15 cellular contexts compared by ENCODE assay signal in genomic region chr3:52721742-52722033, GRCh38. TPM values are rescaled to one million over a fixed set of nuclear protein-coding genes. Genes with fewer than 3 reads are reported as not detected.
DNase-seq lines count a peak whose midpoint lies in the region; ATAC-seq, FAIRE-seq and TF ChIP-seq lines count a peak whose summit lies in the region.
"Had no signal": no experiment of that assay in that cellular context is flagged by ENCODE, and none has a peak within 500 bp of the region (broad histone marks: within the 10 kb centered on the region; RNA-seq: fewer than 3 reads in every experiment).

No MANE protein-coding gene starts in this region.

- no peak for ATAC-seq in GM21737 (IDR thresholded peaks at IDR 0.05; ENCODE audit: unreplicated experiment)
- ATAC-seq: SK-N-SH treated with all-trans-retinoic acid at 6 μM for 48 hours had no signal

- H3K36me3 Mint-ChIP-seq in CD14-positive monocyte, result peaks cover 13 to 38% of the 10 kb centered on the region in 2 donors
- peaks cover 13% of the 10 kb centered on the region for H3K36me3 Mint-ChIP-seq in chondrocyte (ENCODE audit: low read depth)

- peak overlapping the region; percentile 78 to 91 (median 88) for H3K27ac Mint-ChIP-seq in CD14-positive monocyte
- no peak overlapping the region for H3K27ac Mint-ChIP-seq in chondrocyte (ENCODE audit: unreplicated experiment)

- H3K4me3 ChIP-seq in epithelial cell of esophagus (ENCODE audit: low read length), result no peak overlapping the region
- no peak overlapping the region for H3K4me3 ChIP-seq in HAP-1
- H3K4me3 ChIP-seq: gastroesophageal sphincter, testis had no signal

- H3K4me1 ChIP-seq in HAP-1, result no peaks in the 10 kb centered on the region
- H3K4me1 ChIP-seq: gastroesophageal sphincter, testis had no signal

- peaks cover 0 to 2% (median 0%) of the 10 kb centered on the region in 7 donors for H3K9me3 Mint-ChIP-seq in CD14-positive monocyte
- peaks cover 3% of the 10 kb centered on the region for H3K9me3 Mint-ChIP-seq in chondrocyte (ENCODE audit: low read depth)

- intact Hi-C loops in CD14-positive monocyte (cut with micrococcal nuclease), result no loop called here

- peak; percentile 18 for FAIRE-seq in GM19239 (lab: Jason Lieb, UNC)
- FAIRE-seq: RCC 7860 had no signal

- H3K36me3 ChIP-seq in HAP-1 (replicated peaks), result peaks cover 4% of the 10 kb centered on the region

- H3K4me3 Mint-ChIP-seq in CD14-positive monocyte (peak overlapping the region in 1 of 2 donors; percentile 79), chondrocyte (ENCODE audit: unreplicated experiment) (no peak overlapping the region)
- H3K4me3 Mint-ChIP-seq: activated CD4-positive, alpha-beta memory T cell treated with anti-CD3 and anti-CD28 coated beads, Interleukin-2, amount 10 ng/mL, durations not matched to agents 7 days and 5 days had no signal

- DNase-seq in CD14-positive monocyte (ENCODE audit: low spot score) (no peak), GM19239 (ENCODE audit: insufficient read length, low spot score) (no peak), epithelial cell of esophagus (ENCODE audit: low read depth) (peak; percentile 44), HAP-1 (ENCODE audit: low spot score in 2 of 2) (no peak), chondrocyte (ENCODE audit: low spot score) (no peak)
- DNase-seq: activated CD4-positive, alpha-beta memory T cell treated with anti-CD3 and anti-CD28 coated beads, Interleukin-2, amount 10 ng/mL, durations not matched to agents 7 days and 5 days; cortex of kidney; Karpas-422; NCI-H1417; NCI-H2171; testis had no signal

- H3K9me3 ChIP-seq in HAP-1, result no peaks in the 10 kb centered on the region
- H3K9me3 ChIP-seq: gastroesophageal sphincter, testis had no signal

- peaks cover 45% of the 10 kb centered on the region for H3K4me1 Mint-ChIP-seq in CD14-positive monocyte
- H3K4me1 Mint-ChIP-seq in chondrocyte (ENCODE audit: low read depth), result no peaks in the 10 kb centered on the region

- TF ChIP-seq CTCF in CD14-positive monocyte (IDR thresholded peaks at IDR 0.05), result no peak
- TF ChIP-seq CTCF in epithelial cell of esophagus (IDR thresholded peaks at IDR 0.05; ENCODE audit: insufficient read depth, low read depth, low read length, missing control alignments), result no peak
- TF ChIP-seq CTCF in chondrocyte (IDR thresholded peaks at IDR 0.05), result no peak

- H3K27me3 ChIP-seq in HAP-1 (ENCODE audit: low read depth), result no peaks in the 10 kb centered on the region
- H3K27me3 ChIP-seq: gastroesophageal sphincter, testis had no signal

- H3K27me3 Mint-ChIP-seq in CD14-positive monocyte (ENCODE audit: low read depth in 3 of 3), result no peaks in the 10 kb centered on the region
- no peaks in the 10 kb centered on the region for H3K27me3 Mint-ChIP-seq in chondrocyte (ENCODE audit: low read depth)
- H3K27me3 Mint-ChIP-seq: activated CD4-positive, alpha-beta memory T cell treated with anti-CD3 and anti-CD28 coated beads, Interleukin-2, amount 10 ng/mL, durations not matched to agents 7 days and 5 days had no signal

- in situ Hi-C loops in HAP-1 (cut with MboI; ENCODE audit: low sequenced_read_pairs), result no loop called here

RNA-seq across cellular contexts. Expression of gene SPCS1, which starts 15.8 kb away (rescaled TPM):
- 100 to 1,000 TPM; 228 to 242 TPM for polyA plus RNA-seq in CD14-positive monocyte
- total RNA-seq in chondrocyte, result 106 to 135 TPM (median 110 TPM) in 3 replicates

RNA-seq across cellular contexts. Expression of gene GLT8D1, which starts 16.1 kb away (rescaled TPM):
- polyA plus RNA-seq in CD14-positive monocyte, result 10 to 100 TPM; 34.8 TPM
- 90.7 to 124 TPM (median 91.2 TPM) in 3 replicates for total RNA-seq in chondrocyte

RNA-seq across cellular contexts. Expression of gene GNL3, which starts 35.9 kb away (rescaled TPM):
- 10 to 100 TPM; 13.4 to 16.7 TPM for polyA plus RNA-seq in CD14-positive monocyte
- 61.5 to 91.9 TPM (median 66.4 TPM) in 3 replicates for total RNA-seq in chondrocyte

RNA-seq across cellular contexts. Expression of gene PBRM1, which starts 36.0 kb away (rescaled TPM):
- 10 to 100 TPM; 38.0 to 72.9 TPM for polyA plus RNA-seq in CD14-positive monocyte
- total RNA-seq in chondrocyte, result 66.1 to 76.0 TPM (median 69.0 TPM) in 3 replicates

RNA-seq across cellular contexts. Expression of gene NEK4, which starts 49.1 kb away (rescaled TPM):
- 10 to 100 TPM; 13.7 to 17.4 TPM for polyA plus RNA-seq in CD14-positive monocyte
- 11.3 to 15.6 TPM (median 11.6 TPM) in 3 replicates for total RNA-seq in chondrocyte
